Comparison of ENCODE assay signal across 16 cellular contexts in the genomic region with DNA sequence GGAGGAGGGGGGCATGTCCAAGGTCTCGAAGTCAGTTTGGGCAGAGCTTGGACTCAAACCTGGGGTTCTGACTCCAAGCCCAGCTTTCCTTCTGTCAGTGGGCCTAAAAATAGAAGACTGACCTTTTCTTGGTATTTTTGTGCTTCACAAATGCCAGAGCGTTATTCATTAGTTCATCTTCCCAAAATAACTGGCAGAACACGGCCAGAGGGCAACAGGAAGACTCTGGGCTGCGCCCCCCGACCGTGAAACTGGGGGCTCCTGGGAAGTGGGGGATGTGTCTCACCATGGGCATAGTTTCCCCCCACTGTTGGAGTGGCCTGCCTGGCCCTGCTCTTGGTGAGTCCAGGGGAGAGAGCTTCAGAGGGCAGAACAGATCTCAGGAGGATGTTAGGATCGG.
DNase-seq lines count a peak whose midpoint lies in the region; ATAC-seq and TF ChIP-seq lines count a peak whose summit lies in the region.
"Had no signal": no experiment of that assay in that cellular context is flagged by ENCODE, and none has a peak within 500 bp of the region (broad histone marks: within the 10 kb centered on the region; RNA-seq: fewer than 3 reads in every experiment).

No MANE protein-coding gene starts in this region.

- H3K36me3 ChIP-seq in muscle layer of duodenum (ENCODE audit: control insufficient read depth in 1 of 2, insufficient read depth in 2 of 2, low read length in 2 of 2) (peaks cover 4 to 11% of the 10 kb centered on the region in 2 donors), transverse colon (no peaks in the 10 kb centered on the region), body of pancreas (replicated peaks in 1 of 2; ENCODE audit: insufficient read depth in 1 of 2, low read depth in 2 of 2) (no peaks in the 10 kb centered on the region)
- H3K36me3 ChIP-seq: upper lobe of right lung had no signal

- no peak for TF ChIP-seq CTCF in coronary artery (IDR thresholded peaks at IDR 0.05)
- no peak for TF ChIP-seq CTCF in transverse colon (IDR thresholded peaks at IDR 0.05)
- no peak for TF ChIP-seq CTCF in body of pancreas (IDR thresholded peaks at IDR 0.05)
- no peak for TF ChIP-seq CTCF in glutamatergic neuron (IDR thresholded peaks at IDR 0.05; ENCODE audit: partially characterized antibody, unreplicated experiment)

- H3K27ac ChIP-seq in coronary artery (peak overlapping the region; percentile 70 to 82), muscle layer of duodenum (ENCODE audit: low read length) (peak overlapping the region; percentile 58), transverse colon (peak overlapping the region; percentile 38 to 69 (median 48)), body of pancreas (no peak overlapping the region)
- H3K27ac ChIP-seq: upper lobe of right lung had no signal

- H3K4me3 Mint-ChIP-seq in activated T-cell treated with anti-CD3 and anti-CD28 coated beads, Interleukin-2, amount 50 U/mL, for 24 hours, result no peak overlapping the region
- no peak overlapping the region for H3K4me3 Mint-ChIP-seq in glutamatergic neuron (ENCODE audit: unreplicated experiment)
- H3K4me3 Mint-ChIP-seq: T-cell had no signal

- peaks cover 58% of the 10 kb centered on the region for H3K4me1 Mint-ChIP-seq in activated T-cell treated with anti-CD3 and anti-CD28 coated beads, Interleukin-2, amount 50 U/mL, for 24 hours (ENCODE audit: low read depth)
- peaks cover 53% of the 10 kb centered on the region for H3K4me1 Mint-ChIP-seq in glutamatergic neuron (ENCODE audit: low read depth, unreplicated experiment)

- intact Hi-C loops in transverse colon (cut with DNase I; ENCODE audit: low total_unique reads) (no loop called here), body of pancreas (cut with DNase I) (no loop called here)

- H3K4me3 ChIP-seq in coronary artery (peak overlapping the region; percentile 22), muscle layer of duodenum (ENCODE audit: low read depth in 1 of 2, low read length in 2 of 2) (no peak overlapping the region), transverse colon (no peak overlapping the region), body of pancreas (no peak overlapping the region)
- H3K4me3 ChIP-seq: Peyer's patch, upper lobe of right lung had no signal

- TF ChIP-seq POLR2A in transverse colon (IDR thresholded peaks at IDR 0.05) (no peak), body of pancreas (IDR thresholded peaks at IDR 0.05) (no peak)

- peaks cover 43% of the 10 kb centered on the region for H3K36me3 Mint-ChIP-seq in activated T-cell treated with anti-CD3 and anti-CD28 coated beads, Interleukin-2, amount 50 U/mL, for 24 hours (ENCODE audit: low read depth)
- no peaks in the 10 kb centered on the region for H3K36me3 Mint-ChIP-seq in glutamatergic neuron (ENCODE audit: unreplicated experiment)

- H3K27ac Mint-ChIP-seq in activated T-cell treated with anti-CD3 and anti-CD28 coated beads, Interleukin-2, amount 50 U/mL, for 24 hours, result peak overlapping the region; percentile 94
- no peak overlapping the region for H3K27ac Mint-ChIP-seq in glutamatergic neuron (ENCODE audit: unreplicated experiment)
- H3K27ac Mint-ChIP-seq: T-cell had no signal

- no peaks in the 10 kb centered on the region for H3K9me3 Mint-ChIP-seq in activated T-cell treated with anti-CD3 and anti-CD28 coated beads, Interleukin-2, amount 50 U/mL, for 24 hours
- peaks cover 4% of the 10 kb centered on the region for H3K9me3 Mint-ChIP-seq in glutamatergic neuron (ENCODE audit: unreplicated experiment)
- H3K9me3 Mint-ChIP-seq: T-cell had no signal

- no peaks in the 10 kb centered on the region for H3K27me3 Mint-ChIP-seq in activated T-cell treated with anti-CD3 and anti-CD28 coated beads, Interleukin-2, amount 50 U/mL, for 24 hours
- H3K27me3 Mint-ChIP-seq in glutamatergic neuron (ENCODE audit: unreplicated experiment), result peaks cover 11% of the 10 kb centered on the region
- H3K27me3 Mint-ChIP-seq: T-cell had no signal

- WGBS in transverse colon (ENCODE audit: low coverage in 1 of 2), 2 donors, result 78 to 80% methylated on average over 1 to 7 of the region's 7 CpGs
- 71 to 81% methylated on average over 7 of the region's 7 CpGs for WGBS in body of pancreas, 2 donors

- no peak for DNase-seq in activated T-cell treated with anti-CD3 and anti-CD28 coated beads, Interleukin-2, amount 50 U/mL, for 24 hours
- DNase-seq in activated T-cell treated with anti-CD3 and anti-CD28 coated beads, Interleukin-2, amount 50 U/mL, for 48 hours, result no peak
- no peak for DNase-seq in coronary artery (ENCODE audit: low spot score)
- DNase-seq in transverse colon, result no peak
- DNase-seq in body of pancreas, result no peak
- DNase-seq in glutamatergic neuron, result no peak
- DNase-seq: mesendoderm; MM.1S; NCI-H2081; stimulated activated CD4-positive, alpha-beta T cell treated with anti-CD3 and anti-CD28 coated beads, Interleukin-15, amount 100 ng/mL, for 24 hours; T-cell; upper lobe of right lung had no signal

- H3K9me3 ChIP-seq in muscle layer of duodenum (ENCODE audit: control insufficient read depth in 1 of 2, low read length in 2 of 2) (no peaks in the 10 kb centered on the region), transverse colon (no peaks in the 10 kb centered on the region), body of pancreas (no peaks in the 10 kb centered on the region)
- H3K9me3 ChIP-seq: Peyer's patch, upper lobe of right lung had no signal

- no peak for ATAC-seq in body of pancreas
- ATAC-seq in HG02840 (IDR thresholded peaks at IDR 0.05; ENCODE audit: low FRiP score, unreplicated experiment), result no peak
- ATAC-seq: activated CD4-positive, CD25-positive, alpha-beta regulatory T cell treated with anti-CD3 and anti-CD28 coated beads, Interleukin-2, amount 50 U/mL, for 24 hours; T-cell; upper lobe of right lung had no signal

- TF ChIP-seq EP300 in transverse colon (IDR thresholded peaks at IDR 0.05; ENCODE audit: low read depth), result no peak

- in situ Hi-C loops in transverse colon (cut with MboI; ENCODE audit: low pct_ligation_motif_present in 1 of 4, low pct_unique_long_range_greater_than_20kb in 1 of 4, low sequenced_read_pairs in 3 of 4), result no loop called here

- no peaks in the 10 kb centered on the region for H3K27me3 ChIP-seq in muscle layer of duodenum (ENCODE audit: low read depth, low read length)
- H3K27me3 ChIP-seq in transverse colon, result no peaks in the 10 kb centered on the region
- H3K27me3 ChIP-seq in body of pancreas, result no peaks in the 10 kb centered on the region
- H3K27me3 ChIP-seq: Peyer's patch, upper lobe of right lung had no signal

- peaks cover 10 to 30% of the 10 kb centered on the region in 2 donors for H3K4me1 ChIP-seq in muscle layer of duodenum (ENCODE audit: control insufficient read depth in 1 of 2, insufficient read depth in 2 of 2, low read length in 2 of 2)
- H3K4me1 ChIP-seq in transverse colon, result peaks cover 0 to 28% (median 9%) of the 10 kb centered on the region in 4 donors
- H3K4me1 ChIP-seq in body of pancreas, result no peaks in the 10 kb centered on the region
- H3K4me1 ChIP-seq: Peyer's patch, upper lobe of right lung had no signal

Comparison
In these comparisons a context has a peak if more than half of its experiments do, and no peak if none do; other contexts are left out.
1. H3K27ac ChIP-seq: peak in coronary artery (2 of 2), muscle layer of duodenum (single experiment) and transverse colon (4 of 4); none in body of pancreas (0 of 4).